ENCODE assay signal across 15 cellular contexts in genomic region chr18:69002233-69002632, GRCh38.
DNase-seq lines count a peak whose midpoint lies in the region; ATAC-seq and TF ChIP-seq lines count a peak whose summit lies in the region.
"Had no signal": no experiment of that assay in that cellular context is flagged by ENCODE, and none has a peak within 500 bp of the region (broad histone marks: within the 10 kb centered on the region; RNA-seq: fewer than 3 reads in every experiment).

No MANE protein-coding gene starts in this region.

- H3K27me3 Mint-ChIP-seq in WTC11 (ENCODE audit: low read depth): no peaks in the 10 kb centered on the region
- H3K27me3 Mint-ChIP-seq in activated naive CD4-positive, alpha-beta T cell treated with anti-CD3 and anti-CD28 coated beads, Interleukin-2, amount 10 ng/mL, durations not matched to agents 7 days and 5 days: no peaks in the 10 kb centered on the region

- H3K27me3 ChIP-seq in GM06990 (replicated peaks; ENCODE audit: control insufficient read depth, insufficient read depth, low read length): no peaks in the 10 kb centered on the region
- H3K27me3 ChIP-seq: cardiac muscle cell, esophagus squamous epithelium, right atrium auricular region, SJSA1 had no signal

- DNase-seq in GM06990 (ENCODE audit: extremely low read depth, insufficient read length) (no peak), WTC11 (ENCODE audit: low spot score) (peak; percentile 28), myocyte (ENCODE audit: low read depth) (peak; percentile 41), COLO668 (lab: John Stamatoyannopoulos, UW; ENCODE audit: unreplicated experiment) (no peak)
- no peak for DNase-seq in activated naive CD4-positive, alpha-beta T cell treated with anti-CD3 and anti-CD28 coated beads, Interleukin-2, amount 10 ng/mL, durations not matched to agents 7 days and 5 days
- DNase-seq: activated CD4-positive, CD25-positive, alpha-beta regulatory T cell treated with anti-CD3 and anti-CD28 coated beads, Interleukin-2, amount 50 U/mL, for 72 hours; esophagus squamous epithelium; GF-D8; NCI-H510A treated with DMSO at 0.1 percent for 48 hours had no signal

- ATAC-seq in HG02885 (IDR thresholded peaks at IDR 0.05; ENCODE audit: poor library complexity, unreplicated experiment) (peak; percentile 65), WTC11 (peak; percentile 87), HG02588 (IDR thresholded peaks at IDR 0.05; ENCODE audit: unreplicated experiment) (no peak), GM21423 (IDR thresholded peaks at IDR 0.05; ENCODE audit: unreplicated experiment) (no peak)

- no peak overlapping the region for H3K27ac Mint-ChIP-seq in WTC11
- no peak overlapping the region for H3K27ac Mint-ChIP-seq in activated naive CD4-positive, alpha-beta T cell treated with anti-CD3 and anti-CD28 coated beads, Interleukin-2, amount 10 ng/mL, durations not matched to agents 7 days and 5 days

- peak; percentile 28 for TF ChIP-seq CTCF in GM06990 (IDR thresholded peaks at IDR 0.05; ENCODE audit: insufficient read depth, low read length, poor library complexity, severe bottlenecking)
- peak; percentile 39; the same call in 1 of the 2 replicates for TF ChIP-seq CTCF in WTC11 (IDR thresholded peaks at IDR 0.05)

- no peaks in the 10 kb centered on the region for H3K36me3 Mint-ChIP-seq in WTC11
- H3K36me3 Mint-ChIP-seq in activated naive CD4-positive, alpha-beta T cell treated with anti-CD3 and anti-CD28 coated beads, Interleukin-2, amount 10 ng/mL, durations not matched to agents 7 days and 5 days: no peaks in the 10 kb centered on the region

- CTCF ChIA-PET in WTC11 (lab: Charles Lee): interaction anchor here (0.7 to 0.9 kb wide), 2 partner anchors 10 to 12 kb away, joined by 3 to 4 read pairs; no protein-coding TSS in a partner anchor
- CTCF ChIA-PET in activated naive CD4-positive, alpha-beta T cell treated with anti-CD3 and anti-CD28 coated beads, Interleukin-2, amount 10 ng/mL, durations not matched to agents 7 days and 5 days (lab: Charles Lee): no interaction called here

- no peaks in the 10 kb centered on the region for H3K4me1 Mint-ChIP-seq in WTC11
- H3K4me1 Mint-ChIP-seq in activated naive CD4-positive, alpha-beta T cell treated with anti-CD3 and anti-CD28 coated beads, Interleukin-2, amount 10 ng/mL, durations not matched to agents 7 days and 5 days: no peaks in the 10 kb centered on the region

- H3K36me3 ChIP-seq in GM06990 (ENCODE audit: control insufficient read depth, insufficient read depth, low read length): no peaks in the 10 kb centered on the region
- H3K36me3 ChIP-seq: cardiac muscle cell, esophagus squamous epithelium, right atrium auricular region, SJSA1 had no signal

- H3K9me3 Mint-ChIP-seq in WTC11: no peaks in the 10 kb centered on the region
- no peaks in the 10 kb centered on the region for H3K9me3 Mint-ChIP-seq in activated naive CD4-positive, alpha-beta T cell treated with anti-CD3 and anti-CD28 coated beads, Interleukin-2, amount 10 ng/mL, durations not matched to agents 7 days and 5 days

- H3K4me3 ChIP-seq in GM06990 (replicated peaks; ENCODE audit: low read depth, low read length): no peak overlapping the region
- H3K4me3 ChIP-seq: cardiac muscle cell, esophagus squamous epithelium, right atrium auricular region, SJSA1 had no signal

- H3K4me3 Mint-ChIP-seq in WTC11: no peak overlapping the region
- H3K4me3 Mint-ChIP-seq in activated naive CD4-positive, alpha-beta T cell treated with anti-CD3 and anti-CD28 coated beads, Interleukin-2, amount 10 ng/mL, durations not matched to agents 7 days and 5 days: no peak overlapping the region

- POLR2A ChIA-PET in WTC11 (lab: Charles Lee): no interaction called here

TF ChIP-seq in WTC11, 78 proteins besides CTCF, POLR2A, EP300 and RAD21:
- TF ChIP-seq NR3C1 (CRISPR knock-in tag; conservative IDR thresholded peaks at IDR 0.05; ENCODE audit: low read depth) (no peak), TCF7 (CRISPR knock-in tag; IDR thresholded peaks at IDR 0.05; ENCODE audit: low read depth) (no peak), TP53 (CRISPR knock-in tag; IDR thresholded peaks at IDR 0.05) (no peak), SP1 (CRISPR knock-in tag; conservative IDR thresholded peaks at IDR 0.05) (no peak), MYBL2 (CRISPR knock-in tag; IDR thresholded peaks at IDR 0.05) (no peak), ZBTB43 (CRISPR knock-in tag; IDR thresholded peaks at IDR 0.05) (no peak)
TF ChIP-seq in WTC11: peak in this region for 0.

Comparison
In these comparisons a context has a peak if more than half of its experiments do, and no peak if none do; other contexts are left out.
1. DNase-seq: peak in WTC11 (single experiment) and myocyte (single experiment); none in GM06990 (single experiment), activated naive CD4-positive, alpha-beta T cell treated with anti-CD3 and anti-CD28 coated beads, Interleukin-2, amount 10 ng/mL, durations not matched to agents 7 days and 5 days (single experiment) and COLO668 (single experiment).
2. ATAC-seq: peak in HG02885 (single experiment) and WTC11 (single experiment); none in HG02588 (single experiment) and GM21423 (single experiment).